10 cellular contexts compared by ENCODE assay signal in the genomic region with DNA sequence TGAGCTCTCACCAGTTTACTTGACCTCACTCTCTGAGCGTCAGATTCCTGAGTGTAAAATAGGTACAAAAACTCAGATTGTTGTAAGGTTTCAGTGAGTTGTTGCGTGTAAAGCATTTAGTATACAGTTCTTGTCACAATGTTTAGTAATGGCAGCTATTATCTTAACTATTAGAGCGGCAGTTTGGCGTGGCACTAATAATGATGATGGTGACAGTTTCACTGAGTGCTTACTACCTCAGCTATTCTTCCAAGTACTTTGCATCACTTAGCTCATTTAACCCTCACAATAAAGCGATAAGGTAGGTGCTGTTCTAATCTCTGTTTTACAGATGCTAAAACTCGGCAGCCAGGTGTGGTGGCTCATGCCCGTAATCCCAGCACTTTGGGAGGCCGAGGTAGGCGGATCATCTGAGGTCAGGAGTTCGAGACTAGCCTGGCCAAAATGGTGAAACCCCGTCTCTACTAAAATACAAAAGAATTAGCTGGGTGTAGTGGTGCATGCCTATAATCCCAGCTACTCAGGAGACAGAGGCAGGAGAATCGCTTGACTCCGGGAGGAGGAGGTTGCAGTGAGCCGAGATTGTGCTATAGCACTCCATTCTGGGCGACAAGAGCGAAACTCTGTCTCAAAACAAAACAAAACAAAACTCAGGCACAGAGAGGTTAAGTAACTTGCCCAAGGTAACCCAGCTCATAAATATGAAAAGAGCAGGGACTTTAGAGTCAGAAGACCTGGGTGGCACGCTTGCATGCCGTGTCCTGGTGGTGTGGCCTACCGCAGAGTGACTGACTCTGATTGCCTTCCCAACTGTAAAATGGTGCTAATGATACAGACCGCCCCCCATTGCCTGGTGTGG.
DNase-seq lines count a peak whose midpoint lies in the region; ATAC-seq and TF ChIP-seq lines count a peak whose summit lies in the region.
"Had no signal": no experiment of that assay in that cellular context is flagged by ENCODE, and none has a peak within 500 bp of the region (broad histone marks: within the 10 kb centered on the region; RNA-seq: fewer than 3 reads in every experiment).

No MANE protein-coding gene starts in this region.

- no peak overlapping the region for H3K9ac ChIP-seq in OCI-LY1 (ENCODE audit: low read length)
- H3K9ac ChIP-seq: GM23248 had no signal

- no peaks in the 10 kb centered on the region for H3K27me3 ChIP-seq in CD4-positive, CD25-positive, alpha-beta regulatory T cell (ENCODE audit: control insufficient read depth, insufficient read depth, low read length)
- H3K27me3 ChIP-seq in OCI-LY1 (ENCODE audit: insufficient read depth, low read length), result no peaks in the 10 kb centered on the region
- no peaks in the 10 kb centered on the region for H3K27me3 ChIP-seq in Caco-2 (replicated peaks; ENCODE audit: control insufficient read depth, insufficient read depth, low read length)

- POLR2A ChIA-PET in Caco-2 (lab: Charles Lee), result no interaction called here

- no TSS peak for BruUV-seq in Caco-2 (replicated peaks; lab: Mats Ljungman, UMichigan)

- H3K4me1 Mint-ChIP-seq in CD4-positive, CD25-positive, alpha-beta regulatory T cell, result peaks cover 19 to 93% (median 77%) of the 10 kb centered on the region in 4 donors
- H3K4me1 Mint-ChIP-seq in brain (peaks cover 51% of the 10 kb centered on the region), Caco-2 (ENCODE audit: low read depth, unreplicated experiment) (peaks cover 27% of the 10 kb centered on the region)
- peaks cover 69 to 78% of the 10 kb centered on the region in 2 donors for H3K4me1 Mint-ChIP-seq in natural killer cell treated with Interleukin-12 subunit alpha and Interleukin-12 subunit beta and Interleukin-15 and Interleukin-18, amount 100 ng/mL, for 72 hours (ENCODE audit: low read depth in 2 of 2)

- no peaks in the 10 kb centered on the region for H3K9me3 Mint-ChIP-seq in CD4-positive, CD25-positive, alpha-beta regulatory T cell
- H3K9me3 Mint-ChIP-seq in brain (no peaks in the 10 kb centered on the region), Caco-2 (ENCODE audit: unreplicated experiment) (no peaks in the 10 kb centered on the region)
- H3K9me3 Mint-ChIP-seq in natural killer cell treated with Interleukin-12 subunit alpha and Interleukin-12 subunit beta and Interleukin-15 and Interleukin-18, amount 100 ng/mL, for 72 hours, result no peaks in the 10 kb centered on the region

- H4K20me1 ChIP-seq in OCI-LY1 (ENCODE audit: insufficient read depth, low read length), result no peaks in the 10 kb centered on the region

- no peak for TF ChIP-seq CTCF in OCI-LY1 (IDR thresholded peaks at IDR 0.05; ENCODE audit: low read length)
- TF ChIP-seq CTCF in brain (conservative IDR thresholded peaks at IDR 0.05), result no peak
- TF ChIP-seq CTCF in Caco-2 (IDR thresholded peaks at IDR 0.05; ENCODE audit: insufficient read depth in 1 of 2, low read depth in 1 of 2, low read length in 1 of 2, severe bottlenecking in 1 of 2, unreplicated experiment in 1 of 2), result no peak

- CTCF ChIA-PET in Caco-2 (lab: Charles Lee), result interaction anchor here (1.1 kb wide), 1 partner anchor 53 kb away, joined by 4 read pairs; no protein-coding TSS in a partner anchor

- peak overlapping the region; percentile 81 to 92 (median 84) for H3K4me3 Mint-ChIP-seq in CD4-positive, CD25-positive, alpha-beta regulatory T cell
- H3K4me3 Mint-ChIP-seq in brain (no peak overlapping the region), Caco-2 (ENCODE audit: unreplicated experiment) (no peak overlapping the region)
- H3K4me3 Mint-ChIP-seq in natural killer cell treated with Interleukin-12 subunit alpha and Interleukin-12 subunit beta and Interleukin-15 and Interleukin-18, amount 100 ng/mL, for 72 hours, result peak overlapping the region; percentile 59

- peak overlapping the region; percentile 79 for H3K4me3 ChIP-seq in CD4-positive, CD25-positive, alpha-beta regulatory T cell (ENCODE audit: low read depth, low read length)
- H3K4me3 ChIP-seq in OCI-LY1 (ENCODE audit: low read depth, low read length, poor library complexity, severe bottlenecking) (no peak overlapping the region), Caco-2 (ENCODE audit: low read depth, low read length) (no peak overlapping the region)
- H3K4me3 ChIP-seq: GM23248 had no signal

- H3K4me2 ChIP-seq in OCI-LY1 (ENCODE audit: low read length), result peak overlapping the region; percentile 27; the same call in 1 of the 2 replicates

- no peak for DNase-seq in CD4-positive, CD25-positive, alpha-beta regulatory T cell
- DNase-seq in natural killer cell treated with Interleukin-12 subunit alpha and Interleukin-12 subunit beta and Interleukin-15 and Interleukin-18, amount 100 ng/mL, for 72 hours (ENCODE audit: low spot score), result no peak
- DNase-seq in NCI-H345 treated with DMSO at 0.1 percent for 48 hours (lab: John Stamatoyannopoulos, UW; ENCODE audit: unreplicated experiment) (no peak), superior temporal gyrus (ENCODE audit: extremely low spot score) (no peak), Caco-2 (no peak)
- DNase-seq: GM23248, NCI-H1436 treated with DMSO at 0.1 percent for 48 hours had no signal

- no peaks in the 10 kb centered on the region for H3K36me3 ChIP-seq in CD4-positive, CD25-positive, alpha-beta regulatory T cell (ENCODE audit: control insufficient read depth, insufficient read depth, low read length)
- peaks cover 35% of the 10 kb centered on the region; the same call in 1 of the 2 replicates for H3K36me3 ChIP-seq in OCI-LY1 (ENCODE audit: insufficient read depth, low read length)
- H3K36me3 ChIP-seq in Caco-2 (ENCODE audit: control insufficient read depth, insufficient read depth, low read length), result no peaks in the 10 kb centered on the region

- H3K9me3 ChIP-seq in CD4-positive, CD25-positive, alpha-beta regulatory T cell (ENCODE audit: control insufficient read depth in 2 of 2, low read length in 2 of 2), result no peaks in the 10 kb centered on the region
- H3K9me3 ChIP-seq in OCI-LY1 (ENCODE audit: low read length), result no peaks in the 10 kb centered on the region
- H3K9me3 ChIP-seq in Caco-2, result no peaks in the 10 kb centered on the region

- peaks cover 7% of the 10 kb centered on the region for H3K36me3 Mint-ChIP-seq in CD4-positive, CD25-positive, alpha-beta regulatory T cell
- H3K36me3 Mint-ChIP-seq in brain (no peaks in the 10 kb centered on the region), Caco-2 (ENCODE audit: insufficient read depth, unreplicated experiment) (peaks cover 15% of the 10 kb centered on the region)
- no peaks in the 10 kb centered on the region for H3K36me3 Mint-ChIP-seq in natural killer cell treated with Interleukin-12 subunit alpha and Interleukin-12 subunit beta and Interleukin-15 and Interleukin-18, amount 100 ng/mL, for 72 hours

- no peak for ATAC-seq in CD4-positive, CD25-positive, alpha-beta regulatory T cell (ENCODE audit: low read depth in 2 of 2)
- no peak for ATAC-seq in natural killer cell treated with Interleukin-12 subunit alpha and Interleukin-12 subunit beta and Interleukin-15 and Interleukin-18, amount 100 ng/mL, for 72 hours
- ATAC-seq in GM18907 (IDR thresholded peaks at IDR 0.05; ENCODE audit: unreplicated experiment), result no peak

- intact Hi-C loops in Caco-2 (cut with micrococcal nuclease; ENCODE audit: unreplicated experiment), result no loop called here

- peaks cover 4% of the 10 kb centered on the region for H3K27me3 Mint-ChIP-seq in CD4-positive, CD25-positive, alpha-beta regulatory T cell
- H3K27me3 Mint-ChIP-seq in brain (no peaks in the 10 kb centered on the region), Caco-2 (ENCODE audit: insufficient read depth, unreplicated experiment) (no peaks in the 10 kb centered on the region)
- H3K27me3 Mint-ChIP-seq in natural killer cell treated with Interleukin-12 subunit alpha and Interleukin-12 subunit beta and Interleukin-15 and Interleukin-18, amount 100 ng/mL, for 72 hours, result no peaks in the 10 kb centered on the region

- H3K79me2 ChIP-seq in OCI-LY1 (ENCODE audit: insufficient read depth, low read length), result peaks cover 84% of the 10 kb centered on the region

- peak overlapping the region; percentile 79 to 99 (median 96) for H3K27ac Mint-ChIP-seq in CD4-positive, CD25-positive, alpha-beta regulatory T cell
- H3K27ac Mint-ChIP-seq in brain, result peak overlapping the region in 3 of 5 experiments; percentile 31 to 74 (median 74)
- H3K27ac Mint-ChIP-seq in natural killer cell treated with Interleukin-12 subunit alpha and Interleukin-12 subunit beta and Interleukin-15 and Interleukin-18, amount 100 ng/mL, for 72 hours, result peak overlapping the region; percentile 84 to 93
- no peak overlapping the region for H3K27ac Mint-ChIP-seq in Caco-2 (ENCODE audit: unreplicated experiment)

- H3F3A ChIP-seq in OCI-LY1 (ENCODE audit: insufficient read depth, low read length), result no peaks in the 10 kb centered on the region

- peak overlapping the region; percentile 69 for H3K27ac ChIP-seq in CD4-positive, CD25-positive, alpha-beta regulatory T cell (ENCODE audit: insufficient read depth, low read length, poor library complexity, severe bottlenecking)
- H3K27ac ChIP-seq in OCI-LY1 (ENCODE audit: low read depth, low read length, poor library complexity, severe bottlenecking), result peak overlapping the region; percentile 69
- H3K27ac ChIP-seq: GM23248 had no signal

- peaks cover 77% of the 10 kb centered on the region for H3K4me1 ChIP-seq in CD4-positive, CD25-positive, alpha-beta regulatory T cell (ENCODE audit: control insufficient read depth, insufficient read depth, low read length, poor library complexity, severe bottlenecking)
- peaks cover 93% of the 10 kb centered on the region for H3K4me1 ChIP-seq in OCI-LY1 (ENCODE audit: insufficient read depth, low read length, severe bottlenecking)
- H3K4me1 ChIP-seq in Caco-2, result peaks cover 13% of the 10 kb centered on the region

- H2AFZ ChIP-seq in OCI-LY1 (ENCODE audit: low read length), result no peak overlapping the region
- H2AFZ ChIP-seq: GM23248 had no signal

- no peaks in the 10 kb centered on the region for H3K9me2 ChIP-seq in OCI-LY1 (ENCODE audit: low read depth, low read length)

Comparison
In these comparisons a context has a peak if more than half of its experiments do, and no peak if none do; other contexts are left out.
1. H3K4me3 Mint-ChIP-seq: peak in CD4-positive, CD25-positive, alpha-beta regulatory T cell (4 of 4) and natural killer cell treated with Interleukin-12 subunit alpha and Interleukin-12 subunit beta and Interleukin-15 and Interleukin-18, amount 100 ng/mL, for 72 hours (single experiment); none in brain (0 of 5) and Caco-2 (single experiment).